Comparison of ENCODE assay signal across 8 cellular contexts in genomic region chr7:98869374-98870070, GRCh38. TPM values are rescaled to one million over a fixed set of nuclear protein-coding genes. Genes with fewer than 3 reads are reported as not detected.
DNase-seq lines count a peak whose midpoint lies in the region; ATAC-seq, FAIRE-seq and TF ChIP-seq lines count a peak whose summit lies in the region.

A gene with protein sequence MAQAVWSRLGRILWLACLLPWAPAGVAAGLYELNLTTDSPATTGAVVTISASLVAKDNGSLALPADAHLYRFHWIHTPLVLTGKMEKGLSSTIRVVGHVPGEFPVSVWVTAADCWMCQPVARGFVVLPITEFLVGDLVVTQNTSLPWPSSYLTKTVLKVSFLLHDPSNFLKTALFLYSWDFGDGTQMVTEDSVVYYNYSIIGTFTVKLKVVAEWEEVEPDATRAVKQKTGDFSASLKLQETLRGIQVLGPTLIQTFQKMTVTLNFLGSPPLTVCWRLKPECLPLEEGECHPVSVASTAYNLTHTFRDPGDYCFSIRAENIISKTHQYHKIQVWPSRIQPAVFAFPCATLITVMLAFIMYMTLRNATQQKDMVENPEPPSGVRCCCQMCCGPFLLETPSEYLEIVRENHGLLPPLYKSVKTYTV (minus strand): TSS chr7:98870014. CDS start chr7:98869861, 153 bp downstream.

- H3K36me3 ChIP-seq in NT2/D1 (ENCODE audit: insufficient read depth, insufficient read length, low read length) (no peaks in the 10 kb centered on the region), pancreas (no peaks in the 10 kb centered on the region), adrenal gland (replicated peaks in 1 of 2) (no peaks in the 10 kb centered on the region)

- H3K36me3 Mint-ChIP-seq in endothelial cell (ENCODE audit: low read depth, unreplicated experiment): no peaks in the 10 kb centered on the region

- no peak within 1 kb of the TSS for H3K27ac ChIP-seq in pancreas
- H3K27ac ChIP-seq in adrenal gland: peak within 1 kb of the TSS in 1 of 5 donors; percentile 67

- no peaks in the 10 kb centered on the region for H3K4me1 Mint-ChIP-seq in endothelial cell (ENCODE audit: unreplicated experiment)

- FAIRE-seq in pancreas (lab: Jason Lieb, UNC): no peak

- H3K27me3 Mint-ChIP-seq in endothelial cell (ENCODE audit: unreplicated experiment): peaks cover 14% of the 10 kb centered on the region

- peak within 1 kb of the TSS; percentile 70 for H3K9ac ChIP-seq in NT2/D1 (ENCODE audit: insufficient read length, low read depth)

- H3K4me1 ChIP-seq in NT2/D1 (ENCODE audit: insufficient read depth, insufficient read length) (peaks cover 11% of the 10 kb centered on the region), pancreas (no peaks in the 10 kb centered on the region), adrenal gland (replicated peaks in 1 of 2) (peaks cover 0 to 5% of the 10 kb centered on the region in 2 donors)

- H3K4me3 ChIP-seq in GM12865 (ENCODE audit: low read depth, low read length) (peak within 1 kb of the TSS; percentile 39), NT2/D1 (ENCODE audit: insufficient read length, low read depth) (peak within 1 kb of the TSS; percentile 49), pancreas (peak within 1 kb of the TSS in 2 of 4 donors; percentile 5 to 38), adrenal gland (peak within 1 kb of the TSS in 1 of 4 donors; percentile 39)

- 3 to 4% methylated on average over 40 to 76 of the region's 76 CpGs for WGBS in pancreas, 2 donors
- WGBS in adrenal gland, 4 donors: 0 to 70% (median 7%) methylated on average over 6 to 72 of the region's 76 CpGs

- intact Hi-C loops in pancreas (cut with DNase I): no loop called here
- intact Hi-C loops in adrenal gland (cut with DNase I): no loop called here

- TF ChIP-seq CTCF in GM12865 (IDR thresholded peaks at IDR 0.05; ENCODE audit: insufficient read depth, low read depth, low read length, missing control alignments): no peak
- TF ChIP-seq CTCF in endothelial cell (IDR thresholded peaks at IDR 0.05; ENCODE audit: unreplicated experiment): no peak
- TF ChIP-seq CTCF in pancreas (IDR thresholded peaks at IDR 0.05): no peak
- no peak for TF ChIP-seq CTCF in adrenal gland (IDR thresholded peaks at IDR 0.05)

- no peaks in the 10 kb centered on the region for H3K9me3 Mint-ChIP-seq in endothelial cell (ENCODE audit: unreplicated experiment)

- ATAC-seq in pancreas (peak in 3 of 4 donors; percentile 9 to 33 (median 28)), GM18517 (IDR thresholded peaks at IDR 0.05; ENCODE audit: unreplicated experiment) (no peak)

- no peak for TF ChIP-seq POLR2A in adrenal gland (IDR thresholded peaks at IDR 0.05)
- TF ChIP-seq POLR2A in erythroblast (IDR thresholded peaks at IDR 0.05; ENCODE audit: low read length): no peak

- H3K27me3 ChIP-seq in NT2/D1 (ENCODE audit: insufficient read depth, insufficient read length) (peaks cover 29% of the 10 kb centered on the region), pancreas (peaks cover 0 to 14% (median 0%) of the 10 kb centered on the region in 4 donors), adrenal gland (peaks cover 24% of the 10 kb centered on the region)

- H3K9me3 ChIP-seq in NT2/D1 (ENCODE audit: insufficient read depth, low read length) (no peaks in the 10 kb centered on the region), pancreas (no peaks in the 10 kb centered on the region), adrenal gland (replicated peaks in 1 of 3) (no peaks in the 10 kb centered on the region)

- no peak within 1 kb of the TSS for H3K27ac Mint-ChIP-seq in endothelial cell (ENCODE audit: unreplicated experiment)

- H3K4me3 Mint-ChIP-seq in endothelial cell (ENCODE audit: unreplicated experiment): peak within 1 kb of the TSS; percentile 81

- DNase-seq in GM12865 (ENCODE audit: low read depth): no peak
- DNase-seq in NT2/D1 (ENCODE audit: low read depth, low spot score): no peak
- no peak for DNase-seq in endothelial cell (ENCODE audit: low spot score)
- peak in 1 of 6 donors; percentile 63 for DNase-seq in pancreas
- DNase-seq in adrenal gland: no peak
- DNase-seq in stimulated activated CD4-positive, alpha-beta T cell treated with anti-CD3 and anti-CD28 coated beads, Interleukin-12 subunit alpha, Interleukin-12 subunit beta, amount 100 ng/mL, for 4 hours: no peak
- DNase-seq in erythroblast (lab: John Stamatoyannopoulos, UW): no peak

RNA-seq across cellular contexts. Expression of the gene that starts here (rescaled TPM):
- total RNA-seq in endothelial cell (ENCODE audit: unreplicated experiment) (not detected), pancreas (1 to 10 TPM in 1 of 6 donors, under 1 TPM in 5; 0.13 to 1.0 (median 0.44) TPM), adrenal gland (10 to 100 TPM in 3 of 8 donors, 1 to 10 TPM in 2, under 1 TPM in 1, not detected in 2; 0.65 to 29.8 (median 10.3) TPM)
- polyA plus RNA-seq in pancreas (1 to 10 TPM in 1 of 2 donors, under 1 TPM in 1; 0.95 to 3.7 TPM), adrenal gland (10 to 100 TPM in 2 of 3 donors, 1 to 10 TPM in 1; 6.3 to 38.5 (median 18.3) TPM)
